Comparison of ENCODE assay signal across 1 cellular context in genomic region chr15:84081391-84082168, GRCh38.
TF ChIP-seq lines count a peak whose summit lies in the region.

No MANE protein-coding gene starts in this region.

TF ChIP-seq in GM12878, 131 proteins besides CTCF, POLR2A, EP300 and RAD21 (continued from another document):
- TF ChIP-seq E4F1 (IDR thresholded peaks at IDR 0.05; ENCODE audit: borderline replicate concordance, partially characterized antibody) = no peak
- TF ChIP-seq TBL1XR1 (IDR thresholded peaks at IDR 0.05; ENCODE audit: low read depth, low read length) = no peak
- TF ChIP-seq BRCA1 (IDR thresholded peaks at IDR 0.05; ENCODE audit: low read depth, low read length) = no peak
- no peak for TF ChIP-seq ZNF24 (IDR thresholded peaks at IDR 0.05)
- no peak for TF ChIP-seq CBX5 (IDR thresholded peaks at IDR 0.05; ENCODE audit: low read depth)
